In the genomic region with DNA sequence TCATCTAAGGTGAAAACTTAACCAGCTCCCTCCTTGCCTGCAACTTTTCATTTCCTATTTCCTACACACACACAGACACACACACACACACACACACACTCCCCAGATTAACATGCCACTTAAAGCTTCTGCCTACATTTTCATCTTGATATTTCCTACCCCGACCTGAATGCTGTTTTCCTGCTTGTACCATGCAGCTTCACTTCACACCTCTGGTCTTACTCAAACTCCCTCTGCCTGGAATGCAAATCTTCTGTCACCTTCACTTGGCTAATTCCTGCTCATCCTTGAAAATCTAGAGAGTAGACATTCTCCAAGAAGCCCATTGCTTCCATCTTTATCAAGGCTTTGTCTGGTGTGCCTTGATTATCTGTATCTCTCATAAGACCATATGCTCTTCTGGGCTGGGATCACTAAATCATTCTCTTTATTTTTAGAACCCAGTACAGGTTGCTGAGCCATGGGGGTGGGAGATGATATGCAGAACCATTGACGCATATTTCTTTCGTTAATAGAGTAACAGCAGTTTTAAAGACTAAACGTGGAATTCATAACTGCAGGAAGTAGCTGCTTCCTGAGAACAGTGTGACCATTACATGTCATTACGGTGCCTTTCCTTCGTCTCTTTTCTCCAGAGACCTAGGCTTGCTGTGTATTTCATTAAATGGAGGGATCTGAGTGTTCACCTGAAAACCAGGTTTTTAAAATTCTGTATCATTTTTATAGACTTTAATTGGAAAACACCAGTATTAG, we compare ENCODE assay signal across 1 cellular context.
TF ChIP-seq lines count a peak whose summit lies in the region.

No MANE protein-coding gene starts in this region.

TF ChIP-seq in K562, 482 proteins besides CTCF, POLR2A, EP300 and RAD21:
- TF ChIP-seq TAF9B (IDR thresholded peaks at IDR 0.05; ENCODE audit: partially characterized antibody) (no peak), TEAD4 (IDR thresholded peaks at IDR 0.05; ENCODE audit: low read length) (peak; percentile 20; the same call in 1 of the 2 replicates), TEAD4 (CRISPR knock-in tag; IDR thresholded peaks at IDR 0.05; ENCODE audit: borderline replicate concordance) (no peak), CBFA2T2 (conservative IDR thresholded peaks at IDR 0.05) (no peak), MEIS2 (IDR thresholded peaks at IDR 0.05; ENCODE audit: partially characterized antibody) (peak; percentile 35), ADNP (tag; IDR thresholded peaks at IDR 0.05) (no peak), ZNF24 (IDR thresholded peaks at IDR 0.05) (no peak), PHTF2 (CRISPR knock-in tag; IDR thresholded peaks at IDR 0.05) (no peak), TAL1 (IDR thresholded peaks at IDR 0.05) (peak; percentile 34; the same call in 1 of the 2 replicates), NR2C2 (CRISPR knock-in tag; IDR thresholded peaks at IDR 0.05) (no peak), NR2C2 (tag; IDR thresholded peaks at IDR 0.05) (no peak), CBX5 (IDR thresholded peaks at IDR 0.05; ENCODE audit: borderline replicate concordance, low read depth) (no peak), RBM25 (IDR thresholded peaks at IDR 0.05; ENCODE audit: low read depth, low read length, severe bottlenecking) (no peak), GABPB1 (CRISPR knock-in tag; IDR thresholded peaks at IDR 0.05) (no peak), SMAD2 (IDR thresholded peaks at IDR 0.05; ENCODE audit: low read depth, low read length) (no peak), ZNF589 (CRISPR knock-in tag; IDR thresholded peaks at IDR 0.05; ENCODE audit: low read depth) (no peak), ZNF133 (CRISPR knock-in tag; IDR thresholded peaks at IDR 0.05) (no peak), SRSF1 (IDR thresholded peaks at IDR 0.05; ENCODE audit: low read depth, low read length) (no peak), TCF3 (CRISPR knock-in tag; IDR thresholded peaks at IDR 0.05) (0 out of 2 replicates have a peak, but pooled peaks have one; percentile 36)
- TF ChIP-seq, protein P1, sequence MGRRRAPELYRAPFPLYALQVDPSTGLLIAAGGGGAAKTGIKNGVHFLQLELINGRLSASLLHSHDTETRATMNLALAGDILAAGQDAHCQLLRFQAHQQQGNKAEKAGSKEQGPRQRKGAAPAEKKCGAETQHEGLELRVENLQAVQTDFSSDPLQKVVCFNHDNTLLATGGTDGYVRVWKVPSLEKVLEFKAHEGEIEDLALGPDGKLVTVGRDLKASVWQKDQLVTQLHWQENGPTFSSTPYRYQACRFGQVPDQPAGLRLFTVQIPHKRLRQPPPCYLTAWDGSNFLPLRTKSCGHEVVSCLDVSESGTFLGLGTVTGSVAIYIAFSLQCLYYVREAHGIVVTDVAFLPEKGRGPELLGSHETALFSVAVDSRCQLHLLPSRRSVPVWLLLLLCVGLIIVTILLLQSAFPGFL (CRISPR knock-in tag; IDR thresholded peaks at IDR 0.05), result no peak
- TF ChIP-seq, protein P2, sequence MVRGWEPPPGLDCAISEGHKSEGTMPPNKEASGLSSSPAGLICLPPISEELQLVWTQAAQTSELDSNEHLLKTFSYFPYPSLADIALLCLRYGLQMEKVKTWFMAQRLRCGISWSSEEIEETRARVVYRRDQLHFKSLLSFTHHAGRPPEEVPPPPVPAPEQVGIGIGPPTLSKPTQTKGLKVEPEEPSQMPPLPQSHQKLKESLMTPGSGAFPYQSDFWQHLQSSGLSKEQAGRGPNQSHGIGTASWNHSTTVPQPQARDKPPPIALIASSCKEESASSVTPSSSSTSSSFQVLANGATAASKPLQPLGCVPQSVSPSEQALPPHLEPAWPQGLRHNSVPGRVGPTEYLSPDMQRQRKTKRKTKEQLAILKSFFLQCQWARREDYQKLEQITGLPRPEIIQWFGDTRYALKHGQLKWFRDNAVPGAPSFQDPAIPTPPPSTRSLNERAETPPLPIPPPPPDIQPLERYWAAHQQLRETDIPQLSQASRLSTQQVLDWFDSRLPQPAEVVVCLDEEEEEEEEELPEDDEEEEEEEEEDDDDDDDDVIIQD (CRISPR knock-in tag; IDR thresholded peaks at IDR 0.05), result no peak
TF ChIP-seq in K562: peak in this region for 4.
